22 cellular contexts compared by ENCODE assay signal in genomic region chr4:163680390-163681098, GRCh38.
"Had no signal": no experiment of that assay in that cellular context is flagged by ENCODE, and none has a peak within 500 bp of the region (broad histone marks: within the 10 kb centered on the region; RNA-seq: fewer than 3 reads in every experiment).

No MANE protein-coding gene starts in this region.

- H3K9me3 Mint-ChIP-seq: activated naive CD8-positive, alpha-beta T cell treated with anti-CD3 and anti-CD28 coated beads, Interleukin-2, amount 50 U/mL, for 24 hours; activated T-helper 1 cell treated with anti-CD3 and anti-CD28 coated beads, Interleukin-12 subunit alpha, Interleukin-12 subunit beta, Interleukin-2, Interleukin-4 antibody, amounts not matched to agents 30 ng/mL and 10 ng/mL and 1 ng/mL, durations not matched to agents 14 hours and 24 hours and 36 hours; brain; T-helper 2 cell treated with Interferon-gamma antibody and Interleukin-4, amounts not matched to agents 5 μg/mL and 100 μg/mL, for 36 hours had no signal

- H3K4me1 ChIP-seq: lower lobe of right lung, psoas muscle, right atrium auricular region, thyroid gland had no signal

- H3K27me3 Mint-ChIP-seq: activated naive CD8-positive, alpha-beta T cell treated with anti-CD3 and anti-CD28 coated beads, Interleukin-2, amount 50 U/mL, for 24 hours; brain had no signal

- H3K4me1 Mint-ChIP-seq: activated naive CD8-positive, alpha-beta T cell treated with anti-CD3 and anti-CD28 coated beads, Interleukin-2, amount 50 U/mL, for 24 hours; brain; immature natural killer cell had no signal

- H2AFZ ChIP-seq: hepatocyte had no signal

- H3K36me3 ChIP-seq: lower lobe of right lung, right atrium auricular region, thyroid gland, WERI-Rb-1 had no signal

- H3K79me2 ChIP-seq: hepatocyte had no signal

- DNase-seq: activated CD4-positive, alpha-beta T cell treated with anti-CD3 and anti-CD28 coated beads, Interleukin-2, amount 50 U/mL, for 1 hour; activated CD4-positive, CD25-positive, alpha-beta regulatory T cell treated with anti-CD3 and anti-CD28 coated beads, Interleukin-2, amount 50 U/mL, for 72 hours; activated gamma-delta T cell; activated naive CD4-positive, alpha-beta T cell treated with anti-CD3 and anti-CD28 coated beads, Interleukin-2, amount 50 U/mL, for 16 hours; activated naive CD8-positive, alpha-beta T cell treated with anti-CD3 and anti-CD28 coated beads, Interleukin-2, amount 50 U/mL, for 24 hours; aorta; caudate nucleus; effector CD8-positive, alpha-beta T cell; glutamatergic neuron; lower lobe of right lung; psoas muscle; stimulated activated naive CD8-positive, alpha-beta T cell treated with anti-CD3 and anti-CD28 coated beads, Interleukin-15, Interleukin-2, amounts not matched to agents 100 U/mL and 50 U/mL, for 24 hours; thyroid gland had no signal

- H3K9me3 ChIP-seq: lower lobe of right lung, psoas muscle, right atrium auricular region, thyroid gland had no signal

- H3K27ac Mint-ChIP-seq: activated CD8-positive, alpha-beta T cell treated with anti-CD3 and anti-CD28 coated beads, Interleukin-2, amount 10 ng/mL, durations not matched to agents 7 days and 5 days; activated naive CD8-positive, alpha-beta T cell treated with anti-CD3 and anti-CD28 coated beads, Interleukin-2, amount 50 U/mL, for 24 hours; activated T-helper 1 cell treated with anti-CD3 and anti-CD28 coated beads, Interleukin-12 subunit alpha, Interleukin-12 subunit beta, Interleukin-2, Interleukin-4 antibody, amounts not matched to agents 30 ng/mL and 10 ng/mL and 1 ng/mL, durations not matched to agents 14 hours and 24 hours and 36 hours; brain; immature natural killer cell; T-helper 2 cell treated with Interferon-gamma antibody and Interleukin-4, amounts not matched to agents 5 μg/mL and 100 μg/mL, for 36 hours had no signal

- H3K4me3 Mint-ChIP-seq: activated CD8-positive, alpha-beta T cell treated with anti-CD3 and anti-CD28 coated beads, Interleukin-2, amount 10 ng/mL, durations not matched to agents 7 days and 5 days; activated naive CD8-positive, alpha-beta T cell treated with anti-CD3 and anti-CD28 coated beads, Interleukin-2, amount 50 U/mL, for 24 hours; activated T-helper 1 cell treated with anti-CD3 and anti-CD28 coated beads, Interleukin-12 subunit alpha, Interleukin-12 subunit beta, Interleukin-2, Interleukin-4 antibody, amounts not matched to agents 30 ng/mL and 10 ng/mL and 1 ng/mL, durations not matched to agents 14 hours and 24 hours and 36 hours; brain; immature natural killer cell; naive thymus-derived CD4-positive, alpha-beta T cell; T-helper 2 cell treated with Interferon-gamma antibody and Interleukin-4, amounts not matched to agents 5 μg/mL and 100 μg/mL, for 36 hours had no signal

- H3K27ac ChIP-seq: hepatocyte, lower lobe of right lung, psoas muscle, right atrium auricular region, thyroid gland, WERI-Rb-1 had no signal

- H3K4me3 ChIP-seq: hepatocyte, lower lobe of right lung, psoas muscle, right atrium auricular region, thyroid gland had no signal

- H3K36me3 Mint-ChIP-seq: brain; immature natural killer cell; naive thymus-derived CD4-positive, alpha-beta T cell had no signal

- H3K27me3 ChIP-seq: hepatocyte, right atrium auricular region, thyroid gland had no signal

- H3K4me2 ChIP-seq: hepatocyte had no signal
